Comparison of ENCODE assay signal across 8 cellular contexts in the genomic region with DNA sequence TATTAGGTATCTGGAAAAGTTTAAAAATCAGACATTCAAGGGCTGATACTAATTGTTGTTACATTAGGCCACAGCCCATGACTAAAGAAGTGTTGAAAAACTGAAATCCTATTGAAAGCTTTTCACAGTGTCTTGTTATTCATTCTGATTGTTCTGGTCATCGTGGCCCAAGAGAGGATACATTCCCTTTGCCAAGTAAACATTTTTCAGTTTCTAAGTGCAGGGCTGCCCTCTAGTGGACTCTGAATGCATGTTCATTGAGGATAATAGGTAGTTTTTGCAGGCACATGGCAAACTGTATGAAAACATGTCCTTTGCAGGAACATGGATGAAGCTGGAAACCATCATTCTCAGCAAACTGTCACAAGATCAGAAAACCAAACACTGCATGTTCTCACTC.
DNase-seq lines count a peak whose midpoint lies in the region; ATAC-seq, FAIRE-seq and TF ChIP-seq lines count a peak whose summit lies in the region.

No MANE protein-coding gene starts in this region.

- intact Hi-C loops in kidney (cut with DNase I), result no loop called here

- H3K4me3 ChIP-seq in DND-41 (ENCODE audit: low read depth in 1 of 2, low read length in 2 of 2), result no peak overlapping the region
- no peak overlapping the region for H3K4me3 ChIP-seq in LNCaP clone FGC (ENCODE audit: low read depth, low read length)
- no peak overlapping the region for H3K4me3 ChIP-seq in kidney (ENCODE audit: low read length in 2 of 2)

- ATAC-seq in DND-41 (ENCODE audit: insufficient read depth, low read depth) (no peak), GM18517 (IDR thresholded peaks at IDR 0.05; ENCODE audit: unreplicated experiment) (no peak)

- H3K9me3 ChIP-seq in DND-41 (ENCODE audit: insufficient read depth, low read length, severe bottlenecking) (peaks cover 6% of the 10 kb centered on the region), kidney (ENCODE audit: control insufficient read depth in 1 of 2, low read length in 2 of 2) (peaks cover 0 to 12% of the 10 kb centered on the region in 2 donors)

- no peaks in the 10 kb centered on the region for H3K79me2 ChIP-seq in DND-41 (ENCODE audit: insufficient read depth, low read length)

- no peak for FAIRE-seq in kidney (lab: Jason Lieb, UNC)

- TF ChIP-seq CTCF in 22Rv1 (IDR thresholded peaks at IDR 0.05) (peak; percentile 79), DND-41 (IDR thresholded peaks at IDR 0.05; ENCODE audit: borderline replicate concordance, extremely low read depth, low read length, poor library complexity, severe bottlenecking) (peak; percentile 69), LNCaP clone FGC (IDR thresholded peaks at IDR 0.05; ENCODE audit: control insufficient read depth, extremely low read depth, insufficient read depth) (peak; percentile 83), kidney (IDR thresholded peaks at IDR 0.05; ENCODE audit: borderline replicate concordance, extremely low read depth, insufficient read depth) (peak; percentile 51)

- no peak overlapping the region for H2AFZ ChIP-seq in DND-41 (ENCODE audit: low read depth, low read length)

- H3K4me1 ChIP-seq in DND-41 (ENCODE audit: insufficient read depth, low read length) (no peaks in the 10 kb centered on the region), kidney (ENCODE audit: control insufficient read depth in 1 of 2, insufficient read depth in 1 of 2, low read depth in 1 of 2, low read length in 2 of 2) (no peaks in the 10 kb centered on the region)

- H3K27me3 ChIP-seq in DND-41 (ENCODE audit: insufficient read depth, low read length, poor library complexity), result no peaks in the 10 kb centered on the region

- peak; percentile 26 for DNase-seq in DND-41
- peak; percentile 38 for DNase-seq in LNCaP clone FGC (ENCODE audit: low read depth)
- DNase-seq in activated CD4-positive, alpha-beta T cell treated with anti-CD3 and anti-CD28 coated beads, Interleukin-2, amount 50 U/mL, for 48 hours, result peak; percentile 7 to 24
- no peak for DNase-seq in kidney
- DNase-seq in NCI-H187 (lab: John Stamatoyannopoulos, UW), result no peak
- DNase-seq in NCI-H1694 (lab: John Stamatoyannopoulos, UW), result no peak

- H3K9ac ChIP-seq in DND-41 (ENCODE audit: low read depth, low read length) (no peak overlapping the region), kidney (ENCODE audit: low read length in 2 of 2) (no peak overlapping the region)

- no peaks in the 10 kb centered on the region for H4K20me1 ChIP-seq in DND-41 (ENCODE audit: insufficient read depth, low read length)

- H3K36me3 ChIP-seq in DND-41 (ENCODE audit: insufficient read depth, low read length), result no peaks in the 10 kb centered on the region
- H3K36me3 ChIP-seq in kidney (ENCODE audit: control insufficient read depth in 1 of 2, insufficient read depth in 2 of 2, low read length in 2 of 2), result no peaks in the 10 kb centered on the region

- no peak overlapping the region for H3K27ac ChIP-seq in 22Rv1
- no peak overlapping the region for H3K27ac ChIP-seq in DND-41 (ENCODE audit: low read length)
- no peak overlapping the region for H3K27ac ChIP-seq in kidney (ENCODE audit: low read depth in 2 of 2, low read length in 2 of 2)

- H3K4me2 ChIP-seq in DND-41 (ENCODE audit: insufficient read depth, low read length), result no peak overlapping the region

Comparison
In these comparisons a context has a peak if more than half of its experiments do, and no peak if none do; other contexts are left out.
1. DNase-seq: peak in DND-41 (single experiment), LNCaP clone FGC (single experiment) and activated CD4-positive, alpha-beta T cell treated with anti-CD3 and anti-CD28 coated beads, Interleukin-2, amount 50 U/mL, for 48 hours (2 of 2); none in kidney (single experiment), NCI-H187 (0 of 2) and NCI-H1694 (single experiment).
2. Peak in every context shown above with its lines, with median percentiles within 50 percentile points of each other: CTCF ChIP-seq.